13 cellular contexts compared by ENCODE assay signal in genomic region chr5:178221203-178221771, GRCh38. TPM values are rescaled to one million over a fixed set of nuclear protein-coding genes. Genes with fewer than 3 reads are reported as not detected.
A peak's percentile ranks its signal among the peaks of the same experiment; 100 is the strongest.
DNase-seq lines count a peak whose midpoint lies in the region; ATAC-seq, FAIRE-seq and TF ChIP-seq lines count a peak whose summit lies in the region.
"Had no signal": no experiment of that assay in that cellular context is flagged by ENCODE, and none has a peak within 500 bp of the region (broad histone marks: within the 10 kb centered on the region; RNA-seq: fewer than 3 reads in every experiment).

No MANE protein-coding gene starts in this region.

- no peaks in the 10 kb centered on the region for H3K9me1 ChIP-seq in endothelial cell of umbilical vein (replicated peaks; ENCODE audit: control insufficient read depth, extremely low read depth, insufficient read depth, low read length)

- POLR2A ChIA-PET in RWPE1 (lab: Yijun Ruan, JAX; ENCODE audit: low non-redundant PET) (no interaction called here), endothelial cell of umbilical vein (lab: Charles Lee) (no interaction called here)

- 73 to 83% (median 80%) methylated on average over 3 of the region's 3 CpGs for WGBS in small intestine, 3 donors
- WGBS in testis, 2 donors, result 83 to 90% methylated on average over 3 of the region's 3 CpGs

- H3K27me3 ChIP-seq in endothelial cell of umbilical vein (ENCODE audit: control insufficient read depth in 2 of 2, insufficient read depth in 2 of 2, low read length in 2 of 2) (no peaks in the 10 kb centered on the region), small intestine (ENCODE audit: control insufficient read depth in 2 of 2, insufficient read depth in 2 of 2, low read length in 2 of 2) (no peaks in the 10 kb centered on the region), left lung (no peaks in the 10 kb centered on the region), testis (no peaks in the 10 kb centered on the region)

- no peaks in the 10 kb centered on the region for H3K27me3 Mint-ChIP-seq in activated T-cell treated with anti-CD3 and anti-CD28 coated beads, Interleukin-2, amount 50 U/mL, for 72 hours (ENCODE audit: low read depth)
- H3K27me3 Mint-ChIP-seq in stimulated activated naive CD8-positive, alpha-beta T cell treated with anti-CD3 and anti-CD28 coated beads, Interleukin-15, Interleukin-2, amounts not matched to agents 100 ng/mL and 50 ng/mL, for 24 hours, result no peaks in the 10 kb centered on the region

- H3K4me3 Mint-ChIP-seq in activated T-cell treated with anti-CD3 and anti-CD28 coated beads, Interleukin-2, amount 50 U/mL, for 72 hours, result no peak overlapping the region
- no peak overlapping the region for H3K4me3 Mint-ChIP-seq in stimulated activated naive CD8-positive, alpha-beta T cell treated with anti-CD3 and anti-CD28 coated beads, Interleukin-15, Interleukin-2, amounts not matched to agents 100 ng/mL and 50 ng/mL, for 24 hours

- H3K27ac ChIP-seq in RWPE1 (peak overlapping the region; percentile 37), endothelial cell of umbilical vein (ENCODE audit: insufficient read depth, low read depth, low read length) (no peak overlapping the region), small intestine (ENCODE audit: low read depth in 1 of 2, low read length in 1 of 2) (peak overlapping the region in 1 of 2 donors; percentile 2), left lung (peak overlapping the region in 1 of 2 donors; percentile 41), testis (no peak overlapping the region)

- no peaks in the 10 kb centered on the region for H3K9me3 Mint-ChIP-seq in activated T-cell treated with anti-CD3 and anti-CD28 coated beads, Interleukin-2, amount 50 U/mL, for 72 hours
- H3K9me3 Mint-ChIP-seq in stimulated activated naive CD8-positive, alpha-beta T cell treated with anti-CD3 and anti-CD28 coated beads, Interleukin-15, Interleukin-2, amounts not matched to agents 100 ng/mL and 50 ng/mL, for 24 hours, result no peaks in the 10 kb centered on the region

- H3K79me2 ChIP-seq in endothelial cell of umbilical vein (ENCODE audit: control insufficient read depth, insufficient read depth, low read length), result no peaks in the 10 kb centered on the region

- dilution Hi-C loops in endothelial cell of umbilical vein (cut with MboI; ENCODE audit: extremely low pct_ligation_motif_present, low sequenced_read_pairs), result no loop called here

- intact Hi-C loops in endothelial cell of umbilical vein (cut with micrococcal nuclease), result no loop called here
- intact Hi-C loops in left lung (cut with DNase I), result no loop called here
- intact Hi-C loops in testis (cut with DNase I; ENCODE audit: low total_unique reads), result no loop called here

- DNase-seq in activated T-cell treated with anti-CD3 and anti-CD28 coated beads, Interleukin-2, amount 50 U/mL, for 72 hours, result no peak
- DNase-seq in activated T-cell treated with anti-CD3 and anti-CD28 coated beads, Interleukin-2, amount 50 U/mL, for 1 hour, result no peak
- DNase-seq in RWPE1 (ENCODE audit: low spot score) (no peak), endothelial cell of umbilical vein (ENCODE audit: low read depth, low spot score) (no peak), small intestine (no peak), left lung (no peak), testis (no peak)
- DNase-seq: nucleus accumbens; SHP77; stimulated activated naive CD4-positive, alpha-beta T cell had no signal

- no peak overlapping the region for H3K9ac ChIP-seq in endothelial cell of umbilical vein (replicated peaks; ENCODE audit: extremely low read depth, insufficient read depth, low read length)

- TF ChIP-seq CTCF in RWPE1 (conservative IDR thresholded peaks at IDR 0.05; ENCODE audit: low read depth) (no peak), endothelial cell of umbilical vein (IDR thresholded peaks at IDR 0.05; ENCODE audit: extremely low read depth in 1 of 2, insufficient read depth in 1 of 2, low read depth in 1 of 2, low read length in 2 of 2) (no peak), left lung (IDR thresholded peaks at IDR 0.05) (no peak), testis (IDR thresholded peaks at IDR 0.05) (no peak)

- H3K36me3 Mint-ChIP-seq in activated T-cell treated with anti-CD3 and anti-CD28 coated beads, Interleukin-2, amount 50 U/mL, for 72 hours (ENCODE audit: insufficient read depth in 2 of 2), result peaks cover 5 to 42% of the 10 kb centered on the region in 2 donors
- H3K36me3 Mint-ChIP-seq in stimulated activated naive CD8-positive, alpha-beta T cell treated with anti-CD3 and anti-CD28 coated beads, Interleukin-15, Interleukin-2, amounts not matched to agents 100 ng/mL and 50 ng/mL, for 24 hours (ENCODE audit: low read depth), result peaks cover 67% of the 10 kb centered on the region

- BruUV-seq in endothelial cell of umbilical vein (replicated peaks; lab: Mats Ljungman, UMichigan), result no TSS peak

- H3K4me1 Mint-ChIP-seq in activated T-cell treated with anti-CD3 and anti-CD28 coated beads, Interleukin-2, amount 50 U/mL, for 72 hours (ENCODE audit: low read depth), result peaks cover 31% of the 10 kb centered on the region
- peaks cover 15% of the 10 kb centered on the region for H3K4me1 Mint-ChIP-seq in stimulated activated naive CD8-positive, alpha-beta T cell treated with anti-CD3 and anti-CD28 coated beads, Interleukin-15, Interleukin-2, amounts not matched to agents 100 ng/mL and 50 ng/mL, for 24 hours (ENCODE audit: low read depth)

- no peaks in the 10 kb centered on the region for H3K4me1 ChIP-seq in endothelial cell of umbilical vein (ENCODE audit: control insufficient read depth, extremely low read depth, insufficient read depth, low read length)
- H3K4me1 ChIP-seq in small intestine (ENCODE audit: control insufficient read depth in 2 of 2, insufficient read depth in 1 of 2, low read depth in 1 of 2, low read length in 1 of 2), result peaks cover 0 to 18% of the 10 kb centered on the region in 2 donors
- peaks cover 0 to 30% of the 10 kb centered on the region in 2 donors for H3K4me1 ChIP-seq in left lung
- no peaks in the 10 kb centered on the region for H3K4me1 ChIP-seq in testis

- H2AFZ ChIP-seq in endothelial cell of umbilical vein (ENCODE audit: low read depth, low read length), result no peak overlapping the region

- H4K20me1 ChIP-seq in endothelial cell of umbilical vein (replicated peaks; ENCODE audit: control insufficient read depth, extremely low read depth, insufficient read depth, low read length), result no peaks in the 10 kb centered on the region

- peak; percentile 50 for TF ChIP-seq POLR2A in endothelial cell of umbilical vein (IDR thresholded peaks at IDR 0.05; ENCODE audit: low read depth, low read length)
- no peak for TF ChIP-seq POLR2A in testis (IDR thresholded peaks at IDR 0.05)

- H3K9me3 ChIP-seq in endothelial cell of umbilical vein (replicated peaks; ENCODE audit: control insufficient read depth, insufficient read depth, low read length) (no peaks in the 10 kb centered on the region), small intestine (ENCODE audit: control insufficient read depth, low read depth) (no peaks in the 10 kb centered on the region), left lung (no peaks in the 10 kb centered on the region), testis (no peaks in the 10 kb centered on the region)

- H3K4me2 ChIP-seq in endothelial cell of umbilical vein (ENCODE audit: insufficient read depth, low read length), result no peak overlapping the region

- H3K36me3 ChIP-seq in endothelial cell of umbilical vein (ENCODE audit: control insufficient read depth in 2 of 2, extremely low read depth in 1 of 2, insufficient read depth in 2 of 2, low read length in 2 of 2) (peaks cover 7 to 18% of the 10 kb centered on the region in 2 experiments), small intestine (ENCODE audit: control insufficient read depth in 2 of 2, insufficient read depth in 2 of 2, low read length in 2 of 2) (peaks cover 5 to 29% of the 10 kb centered on the region in 2 donors), left lung (peaks cover 0 to 92% of the 10 kb centered on the region in 2 donors), testis (ENCODE audit: low read depth, missing control alignments) (no peaks in the 10 kb centered on the region)

- peak overlapping the region; percentile 31 for H3K27ac Mint-ChIP-seq in activated T-cell treated with anti-CD3 and anti-CD28 coated beads, Interleukin-2, amount 50 U/mL, for 72 hours
- H3K27ac Mint-ChIP-seq in stimulated activated naive CD8-positive, alpha-beta T cell treated with anti-CD3 and anti-CD28 coated beads, Interleukin-15, Interleukin-2, amounts not matched to agents 100 ng/mL and 50 ng/mL, for 24 hours, result peak overlapping the region; percentile 38

- CTCF ChIA-PET in RWPE1 (lab: Yijun Ruan, JAX) (interaction anchor here (0.6 kb wide), 1 partner anchor 14 kb away, joined by 4 read pairs; no protein-coding TSS in a partner anchor), endothelial cell of umbilical vein (lab: Charles Lee) (interaction anchor here (1.1 kb wide), 2 partner anchors 9 to 14 kb away, joined by 3 read pairs; no protein-coding TSS in a partner anchor)

- FAIRE-seq in endothelial cell of umbilical vein (lab: Jason Lieb, UNC), result no peak
- no peak for FAIRE-seq in small intestine (lab: Jason Lieb, UNC)

- no peak overlapping the region for H3K4me3 ChIP-seq in endothelial cell of umbilical vein (replicated peaks in 1 of 3; ENCODE audit: insufficient read depth in 1 of 3, low read depth in 1 of 3, low read length in 3 of 3)
- H3K4me3 ChIP-seq in small intestine (ENCODE audit: low read depth in 1 of 2, low read length in 2 of 2), result no peak overlapping the region
- no peak overlapping the region for H3K4me3 ChIP-seq in left lung
- H3K4me3 ChIP-seq in testis, result no peak overlapping the region

- ATAC-seq in activated T-cell treated with anti-CD3 and anti-CD28 coated beads, Interleukin-2, amount 50 U/mL, for 72 hours (replicated peaks in 1 of 2), result peak; percentile 5 to 34
- ATAC-seq in left lung, result no peak
- ATAC-seq: HCT116 had no signal

RNA-seq across cellular contexts. Expression of gene PHYKPL, which starts 11.3 kb away (rescaled TPM):
- total RNA-seq in activated T-cell treated with anti-CD3 and anti-CD28 coated beads, Interleukin-2, amount 50 U/mL, for 72 hours, result 10 to 100 TPM; 81.7 to 89.7 TPM
- total RNA-seq in endothelial cell of umbilical vein (80.5 and 81.7 TPM in 2 replicates), left lung (10 to 100 TPM; 71.9 to 87.9 TPM), testis (100 to 1,000 TPM; 121 to 122 TPM)
- polyA plus RNA-seq in endothelial cell of umbilical vein (71.7 and 75.8 TPM in 2 replicates), small intestine (100 to 1,000 TPM in 2 of 3 donors, 10 to 100 TPM in 1; 57.7 to 145 (median 115) TPM), testis (ENCODE audit: insufficient read depth, low read depth, low replicate concordance) (81.7 TPM)
- 31.6 and 41.7 TPM in 2 replicates for polyA plus RNA-seq in endothelial cell of umbilical vein (2011; cell fraction: cytosol; rRNA removed)
- polyA plus RNA-seq in endothelial cell of umbilical vein (2011; cell fraction: nucleus; rRNA removed), result 258 and 286 TPM in 2 replicates
- 24.8 and 26.6 TPM in 2 replicates for polyA plus RNA-seq in endothelial cell of umbilical vein (2012)
- 115 and 128 TPM in 2 replicates for polyA minus RNA-seq in endothelial cell of umbilical vein
- polyA minus RNA-seq in endothelial cell of umbilical vein (2011; cell fraction: cytosol; rRNA and poly(A)+ RNA removed), result 19.8 TPM
- polyA minus RNA-seq in endothelial cell of umbilical vein (2011; cell fraction: nucleus; rRNA and poly(A)+ RNA removed), result 142 and 159 TPM in 2 replicates

RNA-seq across cellular contexts. Expression of gene HNRNPAB, which starts 17.0 kb away (rescaled TPM):
- 100 to 1,000 TPM; 196 to 232 TPM for total RNA-seq in activated T-cell treated with anti-CD3 and anti-CD28 coated beads, Interleukin-2, amount 50 U/mL, for 72 hours
- total RNA-seq in endothelial cell of umbilical vein, result 309 and 310 TPM in 2 replicates
- 165 and 207 TPM in 2 replicates for polyA plus RNA-seq in endothelial cell of umbilical vein
- 155 and 191 TPM in 2 replicates for polyA plus RNA-seq in endothelial cell of umbilical vein (2011; cell fraction: cytosol; rRNA removed)
- 103 and 152 TPM in 2 replicates for polyA plus RNA-seq in endothelial cell of umbilical vein (2011; cell fraction: nucleus; rRNA removed)
- polyA plus RNA-seq in endothelial cell of umbilical vein (2012), result 163 and 250 TPM in 2 replicates
- 77.1 and 81.4 TPM in 2 replicates for polyA minus RNA-seq in endothelial cell of umbilical vein
- polyA minus RNA-seq in endothelial cell of umbilical vein (2011; cell fraction: cytosol; rRNA and poly(A)+ RNA removed), result 90.1 TPM
- polyA minus RNA-seq in endothelial cell of umbilical vein (2011; cell fraction: nucleus; rRNA and poly(A)+ RNA removed), result 32.1 and 36.1 TPM in 2 replicates
- polyA plus RNA-seq in small intestine, result 100 to 1,000 TPM; 147 to 176 (median 172) TPM
- 100 to 1,000 TPM; 126 to 178 TPM for total RNA-seq in left lung
- total RNA-seq in testis, result 10 to 100 TPM; 66.2 to 71.0 TPM
- polyA plus RNA-seq in testis (ENCODE audit: insufficient read depth, low read depth, low replicate concordance), result 63.1 TPM

RNA-seq across cellular contexts. Expression of gene GMCL2, which starts 34.1 kb away (rescaled TPM):
- total RNA-seq in activated T-cell treated with anti-CD3 and anti-CD28 coated beads, Interleukin-2, amount 50 U/mL, for 72 hours, result not detected
- total RNA-seq in endothelial cell of umbilical vein, result not detected in 2 replicates
- polyA plus RNA-seq in endothelial cell of umbilical vein, result not detected in 2 replicates
- not detected in 2 replicates for polyA plus RNA-seq in endothelial cell of umbilical vein (2011; cell fraction: cytosol; rRNA removed)
- polyA plus RNA-seq in endothelial cell of umbilical vein (2011; cell fraction: nucleus; rRNA removed), result not detected in 2 replicates
- polyA plus RNA-seq in endothelial cell of umbilical vein (2012), result not detected in 2 replicates
- polyA minus RNA-seq in endothelial cell of umbilical vein, result not detected in 2 replicates
- polyA minus RNA-seq in endothelial cell of umbilical vein (2011; cell fraction: cytosol; rRNA and poly(A)+ RNA removed), result not detected
- not detected in 2 replicates for polyA minus RNA-seq in endothelial cell of umbilical vein (2011; cell fraction: nucleus; rRNA and poly(A)+ RNA removed)
- polyA plus RNA-seq in small intestine, result not detected
- total RNA-seq in left lung, result not detected
- 10 to 100 TPM in 1 of 2 donors, 1 to 10 TPM in 1; 9.8 to 11.0 TPM for total RNA-seq in testis
- 53.5 TPM for polyA plus RNA-seq in testis (ENCODE audit: insufficient read depth, low read depth, low replicate concordance)
- total RNA-seq: cardiac septum had no signal

Comparison
In these comparisons a context has a peak if more than half of its experiments do, and no peak if none do; other contexts are left out.
1. RNA of gene GMCL2, which starts 34.1 kb away (total RNA-seq): 9.8 to 11.0 TPM in testis; not detected in left lung, not detected in activated T-cell treated with anti-CD3 and anti-CD28 coated beads, Interleukin-2, amount 50 U/mL, for 72 hours and not detected in endothelial cell of umbilical vein; every median in the first group is over 10 times any median in the second.